In genomic region chr11:45907911-45908370, GRCh38 we compare ENCODE assay signal across 1 cellular context.
TF ChIP-seq lines count a peak whose summit lies in the region.

No MANE protein-coding gene starts in this region.

TF ChIP-seq in K562, 482 proteins besides CTCF, POLR2A, EP300 and RAD21:
- TF ChIP-seq PCBP1 (IDR thresholded peaks at IDR 0.05; ENCODE audit: low read depth, low read length, poor library complexity, severe bottlenecking) (no peak), POLR2G (IDR thresholded peaks at IDR 0.05; ENCODE audit: low read depth, low read length) (peak; percentile 69), TAF7 (tag; IDR thresholded peaks at IDR 0.05) (no peak)
